22 cellular contexts compared by ENCODE assay signal in genomic region chr3:137460944-137461343, GRCh38.
"Had no signal": no experiment of that assay in that cellular context is flagged by ENCODE, and none has a peak within 500 bp of the region (broad histone marks: within the 10 kb centered on the region; RNA-seq: fewer than 3 reads in every experiment).

No MANE protein-coding gene starts in this region.

- H3K4me3 ChIP-seq: coronary artery, heart right ventricle, lung, stomach, suprapubic skin, tibial nerve had no signal

- H3K36me3 Mint-ChIP-seq: activated naive CD8-positive, alpha-beta T cell treated with anti-CD3 and anti-CD28 coated beads, Interleukin-2, amount 10 ng/mL, durations not matched to agents 7 days and 5 days; naive B cell; stimulated activated memory B cell treated with anti-CD40 and anti-IgM and Interleukin-4, amounts not matched to agents 10 μg/mL and 1 μg/mL and 100 μg/mL, for 72 hours had no signal

- H3K36me3 ChIP-seq: heart right ventricle, stomach, suprapubic skin, tibial nerve had no signal

- ATAC-seq: activated T-cell treated with anti-CD3 and anti-CD28 coated beads, Interleukin-2, amount 50 U/mL, for 4 hours; heart right ventricle; sciatic nerve; stimulated activated memory B cell treated with anti-CD40 and anti-IgM and Interleukin-4, amounts not matched to agents 10 μg/mL and 1 μg/mL and 100 μg/mL, for 72 hours had no signal

- H3K9me3 ChIP-seq: stomach, suprapubic skin, tibial nerve had no signal

- H3K27me3 Mint-ChIP-seq: activated naive CD8-positive, alpha-beta T cell treated with anti-CD3 and anti-CD28 coated beads, Interleukin-2, amount 10 ng/mL, durations not matched to agents 7 days and 5 days; naive B cell; stimulated activated memory B cell treated with anti-CD40 and anti-IgM and Interleukin-4, amounts not matched to agents 10 μg/mL and 1 μg/mL and 100 μg/mL, for 72 hours had no signal

- H3K4me3 Mint-ChIP-seq: activated naive CD4-positive, alpha-beta T cell treated with anti-CD3 and anti-CD28 coated beads for 36 hours; activated naive CD8-positive, alpha-beta T cell treated with anti-CD3 and anti-CD28 coated beads, Interleukin-2, amount 10 ng/mL, durations not matched to agents 7 days and 5 days; activated T-cell treated with anti-CD3 and anti-CD28 coated beads, Interleukin-2, amount 50 U/mL, for 4 hours; stimulated activated memory B cell treated with anti-CD40 and anti-IgM and Interleukin-4, amounts not matched to agents 10 μg/mL and 1 μg/mL and 100 μg/mL, for 72 hours had no signal

- DNase-seq: activated CD4-positive, alpha-beta T cell treated with anti-CD3 and anti-CD28 coated beads for 4 hours; activated CD4-positive, alpha-beta T cell treated with anti-CD3 and anti-CD28 coated beads, Interleukin-2, amount 50 U/mL, for 48 hours; activated CD4-positive, CD25-positive, alpha-beta regulatory T cell; activated CD8-positive, alpha-beta memory T cell treated with anti-CD3 and anti-CD28 coated beads, Interleukin-2, amount 50 U/mL, for 48 hours; activated naive CD4-positive, alpha-beta T cell treated with anti-CD3 and anti-CD28 coated beads for 36 hours; activated naive CD8-positive, alpha-beta T cell treated with anti-CD3 and anti-CD28 coated beads, Interleukin-2, amount 10 ng/mL, durations not matched to agents 7 days and 5 days; activated T-cell treated with anti-CD3 and anti-CD28 coated beads, Interleukin-2, amount 50 U/mL, for 4 hours; amniotic stem cell; cerebellar nuclear complex; heart right ventricle; naive B cell; nucleus accumbens; small intestine; stimulated activated CD4-positive, alpha-beta T cell treated with anti-CD3 and anti-CD28 coated beads, Interleukin-2, amount 100 ng/mL, for 24 hours; stomach had no signal

- H3K27ac Mint-ChIP-seq: activated naive CD4-positive, alpha-beta T cell treated with anti-CD3 and anti-CD28 coated beads for 36 hours; activated naive CD8-positive, alpha-beta T cell treated with anti-CD3 and anti-CD28 coated beads, Interleukin-2, amount 10 ng/mL, durations not matched to agents 7 days and 5 days; activated T-helper 2 cell treated with anti-CD3 and anti-CD28 coated beads, Interferon-gamma antibody, Interleukin-2, Interleukin-4, amounts not matched to agents 10 μg/mL and 5 μg/mL and 100 μg/mL, durations not matched to agents 14 hours and 24 hours and 36 hours; naive B cell; stimulated activated memory B cell treated with anti-CD40 and anti-IgM and Interleukin-4, amounts not matched to agents 10 μg/mL and 1 μg/mL and 100 μg/mL, for 72 hours had no signal

- H3K4me1 ChIP-seq: heart right ventricle, stomach, suprapubic skin, tibial nerve had no signal

- H3K27ac ChIP-seq: coronary artery, heart right ventricle, stomach, suprapubic skin, tibial nerve had no signal

- H3K27me3 ChIP-seq: stomach, suprapubic skin, tibial nerve had no signal

- H3K4me1 Mint-ChIP-seq: activated naive CD8-positive, alpha-beta T cell treated with anti-CD3 and anti-CD28 coated beads, Interleukin-2, amount 10 ng/mL, durations not matched to agents 7 days and 5 days; naive B cell; stimulated activated memory B cell treated with anti-CD40 and anti-IgM and Interleukin-4, amounts not matched to agents 10 μg/mL and 1 μg/mL and 100 μg/mL, for 72 hours had no signal

- H3K9me3 Mint-ChIP-seq: activated naive CD4-positive, alpha-beta T cell treated with anti-CD3 and anti-CD28 coated beads for 36 hours; activated naive CD8-positive, alpha-beta T cell treated with anti-CD3 and anti-CD28 coated beads, Interleukin-2, amount 10 ng/mL, durations not matched to agents 7 days and 5 days; stimulated activated memory B cell treated with anti-CD40 and anti-IgM and Interleukin-4, amounts not matched to agents 10 μg/mL and 1 μg/mL and 100 μg/mL, for 72 hours had no signal
